Comparison of ENCODE assay signal across 1 cellular context in the genomic region with DNA sequence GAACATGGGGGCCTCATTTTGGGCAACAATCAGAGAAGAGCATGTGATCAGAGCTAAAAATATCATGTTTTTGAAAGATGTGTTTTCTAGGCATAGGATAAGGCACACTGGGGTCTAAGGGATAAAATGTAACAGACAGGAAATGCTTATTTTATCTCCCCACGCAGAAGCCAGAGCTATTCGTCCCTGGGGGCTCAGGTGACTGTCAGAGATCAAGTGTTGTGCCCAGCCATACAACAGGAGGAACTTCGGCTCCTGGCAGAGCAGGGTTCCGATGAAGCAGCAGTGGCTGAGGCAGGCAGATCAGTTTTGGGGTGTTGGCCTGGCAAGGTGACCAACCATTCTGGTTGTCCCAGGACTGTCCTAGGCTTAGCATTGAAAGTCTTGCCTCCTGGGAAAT.
A peak's percentile ranks its signal among the peaks of the same experiment; 100 is the strongest.
TF ChIP-seq lines count a peak whose summit lies in the region.

No MANE protein-coding gene starts in this region.

TF ChIP-seq in K562, 482 proteins besides CTCF, POLR2A, EP300 and RAD21 (continued from another document):
- TF ChIP-seq TFE3 (CRISPR knock-in tag; IDR thresholded peaks at IDR 0.05) (peak; percentile 46; the same call in 1 of the 2 replicates), ZFP1 (CRISPR knock-in tag; IDR thresholded peaks at IDR 0.05) (no peak), USF2 (CRISPR knock-in tag; IDR thresholded peaks at IDR 0.05) (peak; percentile 51)
